In genomic region chr12:87801860-87802720, GRCh38 we compare ENCODE assay signal across 13 cellular contexts.
DNase-seq lines count a peak whose midpoint lies in the region; ATAC-seq and TF ChIP-seq lines count a peak whose summit lies in the region.
"Had no signal": no experiment of that assay in that cellular context is flagged by ENCODE, and none has a peak within 500 bp of the region (broad histone marks: within the 10 kb centered on the region; RNA-seq: fewer than 3 reads in every experiment).

No MANE protein-coding gene starts in this region.

- H4K91ac ChIP-seq in IMR-90 (ENCODE audit: insufficient read depth, low read depth, low read length): no peak overlapping the region

- CTCF ChIA-PET in IMR-90 (lab: Yijun Ruan, JAX): interaction anchor here (0.5 kb wide), 1 partner anchor 150 kb away, joined by 3 read pairs; no protein-coding TSS in a partner anchor

- no peak overlapping the region for H2BK15ac ChIP-seq in IMR-90 (ENCODE audit: low read depth, low read length)

- POLR2A ChIA-PET in IMR-90 (lab: Charles Lee; ENCODE audit: unreplicated experiment): no interaction called here

- WGBS in IMR-90 (ENCODE audit: extremely low coverage in 2 of 2, insufficient read length in 1 of 2), 2 experiments: no CpG with 5 or more reads among the region's 4 CpGs

- peak overlapping the region; percentile 63; the same call in 1 of the 2 replicates for H4K5ac ChIP-seq in IMR-90 (ENCODE audit: low read depth, low read length)

- H4K8ac ChIP-seq in IMR-90 (ENCODE audit: low read depth in 2 of 2, low read length in 2 of 2): no peak overlapping the region

- no peak for TF ChIP-seq POLR2A in IMR-90 (IDR thresholded peaks at IDR 0.05; ENCODE audit: low read depth, low read length)

- TF ChIP-seq RAD21 in IMR-90 (IDR thresholded peaks at IDR 0.05; ENCODE audit: low read length): no peak

- H3K56ac ChIP-seq in IMR-90 (ENCODE audit: extremely low read depth, insufficient read depth, low read length): no peak overlapping the region

- peak overlapping the region; percentile 20 for H2BK5ac ChIP-seq in IMR-90 (ENCODE audit: low read depth, low read length, poor library complexity, severe bottlenecking)

- H3K9me1 ChIP-seq in IMR-90 (ENCODE audit: insufficient read depth, low read length): peaks cover 10% of the 10 kb centered on the region

- dilution Hi-C loops in IMR-90 (cut with HindIII; ENCODE audit: low sequenced_read_pairs, unreplicated experiment): no loop called here

- H4K20me1 ChIP-seq in IMR-90 (ENCODE audit: insufficient read depth, low read length): no peaks in the 10 kb centered on the region

- H2AK5ac ChIP-seq in IMR-90 (ENCODE audit: low read depth, low read length): no peak overlapping the region

- no TSS peak for BruUV-seq in IMR-90 (replicated peaks; lab: Mats Ljungman, UMichigan)

- H3K4me2 ChIP-seq in IMR-90 (ENCODE audit: low read depth, low read length): peak overlapping the region; percentile 72; the same call in 1 of the 2 replicates

- no peak overlapping the region for H2AFZ ChIP-seq in IMR-90 (replicated peaks; ENCODE audit: low read length, poor library complexity)

- H3K36me3 ChIP-seq in IMR-90 (ENCODE audit: control insufficient read depth, insufficient read depth, low read length): no peaks in the 10 kb centered on the region

- TF ChIP-seq CTCF in IMR-90 (conservative IDR thresholded peaks at IDR 0.05; ENCODE audit: low read depth, low read length): no peak

- in situ Hi-C loops in IMR-90 (cut with MboI; ENCODE audit: low sequenced_read_pairs): no loop called here

- no peak overlapping the region for H3K4me3 ChIP-seq in IMR-90 (ENCODE audit: insufficient read depth, low read depth, low read length)

- no peak overlapping the region for H3K27ac ChIP-seq in IMR-90 (ENCODE audit: insufficient read depth, low read length)
- H3K27ac ChIP-seq: epithelial cell of prostate had no signal

- peak; percentile 58 for ATAC-seq in GM18861 (IDR thresholded peaks at IDR 0.05; ENCODE audit: unreplicated experiment)
- no peak for ATAC-seq in IMR-90 (ENCODE audit: low read depth)
- no peak for ATAC-seq in HG03342 (IDR thresholded peaks at IDR 0.05; ENCODE audit: unreplicated experiment)
- ATAC-seq: natural killer cell treated with Interleukin-12 subunit alpha and Interleukin-12 subunit beta and Interleukin-15 and Interleukin-18, amount 100 ng/mL, for 72 hours; stimulated activated memory B cell treated with anti-CD40 and anti-IgM and Interleukin-4, amounts not matched to agents 10 μg/mL and 1 μg/mL and 100 μg/mL, for 72 hours had no signal

- peaks cover 8% of the 10 kb centered on the region; the same call in 1 of the 2 replicates for H3K4me1 ChIP-seq in IMR-90 (ENCODE audit: control insufficient read depth, insufficient read depth, low read length)

- no peaks in the 10 kb centered on the region for H3K9me3 ChIP-seq in IMR-90 (ENCODE audit: control insufficient read depth, insufficient read depth, low read length)

- no peaks in the 10 kb centered on the region for H3K79me1 ChIP-seq in IMR-90 (ENCODE audit: low read depth in 1 of 2, low read length in 2 of 2)

- H2BK20ac ChIP-seq in IMR-90 (ENCODE audit: low read depth, low read length): no peak overlapping the region

- peak overlapping the region; percentile 36; the same call in 1 of the 2 replicates for H3K23ac ChIP-seq in IMR-90 (ENCODE audit: low read depth, low read length)

- 0 out of 2 replicates have a peak overlapping the region, but pooled peaks have one; percentile 10 for H3K4ac ChIP-seq in IMR-90 (ENCODE audit: low read depth, low read length)

- no peak for DNase-seq in IMR-90
- DNase-seq in astrocyte of the hippocampus (ENCODE audit: low read depth, low spot score): peak; percentile 76
- DNase-seq in mucosa of gallbladder (ENCODE audit: low spot score): peak; percentile 24
- DNase-seq in central memory CD4-positive, alpha-beta T cell: no peak
- no peak for DNase-seq in CD1c-positive myeloid dendritic cell (ENCODE audit: extremely low spot score)
- no peak for DNase-seq in SIG-M5 treated with dmso at 0.1 percent for 504 hours (lab: John Stamatoyannopoulos, UW; ENCODE audit: unreplicated experiment)
- DNase-seq: amygdala, SW 1271 had no signal

- H3K9ac ChIP-seq in IMR-90 (ENCODE audit: low read depth, low read length): no peak overlapping the region; the same call in 1 of the 2 replicates

- no peak overlapping the region for H3K14ac ChIP-seq in IMR-90 (replicated peaks; ENCODE audit: low read depth, low read length)

- no peak overlapping the region for H2AK9ac ChIP-seq in IMR-90 (replicated peaks; ENCODE audit: low read depth, low read length, poor library complexity)

- H3K18ac ChIP-seq in IMR-90 (ENCODE audit: low read depth, low read length): peak overlapping the region; percentile 65; the same call in 1 of the 2 replicates

- intact Hi-C loops in IMR-90 (cut with micrococcal nuclease): no loop called here

- H2BK120ac ChIP-seq in IMR-90 (ENCODE audit: low read depth, low read length): peak overlapping the region; percentile 82

- no peaks in the 10 kb centered on the region for H3K27me3 ChIP-seq in IMR-90 (ENCODE audit: control insufficient read depth, insufficient read depth, low read length)

TF ChIP-seq in IMR-90, 13 proteins besides CTCF, POLR2A, EP300 and RAD21:
- no peak for TF ChIP-seq NFE2L2 (IDR thresholded peaks at IDR 0.05; ENCODE audit: low read depth, low read length)
- TF ChIP-seq MAFK (IDR thresholded peaks at IDR 0.05; ENCODE audit: low read depth, low read length): peak; percentile 74

Comparison
In these comparisons a context has a peak if more than half of its experiments do, and no peak if none do; other contexts are left out.
1. DNase-seq: peak in astrocyte of the hippocampus (single experiment) and mucosa of gallbladder (single experiment); none in IMR-90 (single experiment), central memory CD4-positive, alpha-beta T cell (single experiment), CD1c-positive myeloid dendritic cell (single experiment) and SIG-M5 treated with dmso at 0.1 percent for 504 hours (single experiment).